In the genomic region with DNA sequence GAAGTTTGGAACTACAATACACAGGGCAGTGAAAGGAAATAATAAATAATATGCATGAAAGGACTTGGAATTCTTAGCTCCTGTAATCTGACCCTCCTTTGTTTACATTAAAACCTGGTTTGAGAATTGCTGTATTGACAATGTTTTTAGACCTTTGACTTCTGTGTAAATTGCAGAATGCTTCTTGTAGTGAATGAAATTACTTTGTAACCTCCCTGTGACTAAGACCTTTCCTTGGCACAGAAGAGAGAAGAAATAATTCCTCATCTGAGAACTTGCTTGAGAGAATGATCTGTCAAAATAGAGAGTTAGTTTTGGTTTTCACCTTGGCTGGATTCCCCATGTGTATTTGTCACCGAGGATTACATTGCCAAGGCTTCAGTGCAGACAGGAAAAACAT, we compare ENCODE assay signal across 23 cellular contexts.
DNase-seq lines count a peak whose midpoint lies in the region; ATAC-seq, FAIRE-seq and TF ChIP-seq lines count a peak whose summit lies in the region.
"Had no signal": no experiment of that assay in that cellular context is flagged by ENCODE, and none has a peak within 500 bp of the region (broad histone marks: within the 10 kb centered on the region; RNA-seq: fewer than 3 reads in every experiment).

No MANE protein-coding gene starts in this region.

- no peak overlapping the region for H3K4me3 ChIP-seq in parathyroid adenoma (ENCODE audit: low read depth, low read length)
- H3K4me3 ChIP-seq: upper lobe of right lung had no signal

- no peak overlapping the region for H3K27ac ChIP-seq in parathyroid adenoma
- H3K27ac ChIP-seq: upper lobe of right lung had no signal

- no peaks in the 10 kb centered on the region for H3K27me3 ChIP-seq in parathyroid adenoma (ENCODE audit: control insufficient read depth, insufficient read depth, low read length)
- H3K27me3 ChIP-seq: upper lobe of right lung had no signal

- no peak for ATAC-seq in GM18505 (IDR thresholded peaks at IDR 0.05; ENCODE audit: unreplicated experiment)
- ATAC-seq: activated CD4-positive, CD25-positive, alpha-beta regulatory T cell treated with anti-CD3 and anti-CD28 coated beads, Interleukin-2, amount 50 U/mL, for 24 hours; HCT116; left ventricle myocardium superior; stimulated activated memory B cell treated with anti-CD40 and anti-IgM and Interleukin-4, amounts not matched to agents 10 μg/mL and 1 μg/mL and 100 μg/mL, for 72 hours; T-helper 17 cell; upper lobe of right lung had no signal

- H3K36me3 ChIP-seq in parathyroid adenoma (ENCODE audit: control insufficient read depth, insufficient read depth, low read length) = no peaks in the 10 kb centered on the region
- H3K36me3 ChIP-seq: upper lobe of right lung had no signal

- no peak for TF ChIP-seq POLR2A in GM18505 (IDR thresholded peaks at IDR 0.05; ENCODE audit: borderline replicate concordance, extremely low read depth, insufficient read depth, insufficient read length)

- no peak for TF ChIP-seq CTCF in parathyroid adenoma (IDR thresholded peaks at IDR 0.05)

- no peaks in the 10 kb centered on the region for H3K79me2 ChIP-seq in parathyroid adenoma

- peak; percentile 5 for DNase-seq in NCI-H1092 treated with DMSO at 0.1 percent for 48 hours (lab: John Stamatoyannopoulos, UW)
- no peak for DNase-seq in NCI-H1092 (lab: John Stamatoyannopoulos, UW)
- DNase-seq in NCI-H446 (lab: John Stamatoyannopoulos, UW) = peak; percentile 50 to 59
- DNase-seq in AML-193 (lab: John Stamatoyannopoulos, UW) = no peak
- no peak for DNase-seq in cerebellar cortex (ENCODE audit: low spot score)
- DNase-seq: activated naive CD4-positive, alpha-beta T cell; aorta; CD4-positive, CD25-positive, alpha-beta regulatory T cell; dermis blood vessel endothelial cell; IMR-90; left ventricle myocardium superior; NCI-H1417 treated with DMSO at 0.1 percent for 48 hours; NCI-H82; T-helper 17 cell; upper lobe of right lung had no signal

- no peaks in the 10 kb centered on the region for H3K9me3 ChIP-seq in parathyroid adenoma (ENCODE audit: control insufficient read depth, low read length)
- H3K9me3 ChIP-seq: upper lobe of right lung had no signal

- peaks cover 3% of the 10 kb centered on the region for H3K4me1 ChIP-seq in parathyroid adenoma
- H3K4me1 ChIP-seq: upper lobe of right lung had no signal

- no peak overlapping the region for H3K9ac ChIP-seq in parathyroid adenoma

- peak overlapping the region; percentile 17 for H2AFZ ChIP-seq in parathyroid adenoma

- peak overlapping the region; percentile 21 for H3K4me2 ChIP-seq in parathyroid adenoma (ENCODE audit: low read length)

- FAIRE-seq in endometrium (lab: Jason Lieb, UNC) = peak; percentile 68
- FAIRE-seq: G401.6, GM12891 had no signal

Comparison
In these comparisons a context has a peak if more than half of its experiments do, and no peak if none do; other contexts are left out.
1. DNase-seq: peak in NCI-H1092 treated with DMSO at 0.1 percent for 48 hours (single experiment) and NCI-H446 (2 of 2); none in NCI-H1092 (single experiment), AML-193 (0 of 2) and cerebellar cortex (single experiment).